Comparison of ENCODE assay signal across 9 cellular contexts in genomic region chr1:64933296-64934070, GRCh38. TPM values are rescaled to one million over a fixed set of nuclear protein-coding genes. Genes with fewer than 3 reads are reported as not detected.
DNase-seq lines count a peak whose midpoint lies in the region; ATAC-seq, FAIRE-seq and TF ChIP-seq lines count a peak whose summit lies in the region.
"Had no signal": no experiment of that assay in that cellular context is flagged by ENCODE, and none has a peak within 500 bp of the region (broad histone marks: within the 10 kb centered on the region; RNA-seq: fewer than 3 reads in every experiment).

No MANE protein-coding gene starts in this region.

- intact Hi-C loops in pancreas (cut with DNase I) (no loop called here), prostate gland (cut with DNase I) (no loop called here)

- H3K27me3 ChIP-seq in pancreas = no peaks in the 10 kb centered on the region
- no peaks in the 10 kb centered on the region for H3K27me3 ChIP-seq in prostate gland (replicated peaks; ENCODE audit: insufficient read depth)

- no peaks in the 10 kb centered on the region for H3K36me3 ChIP-seq in pancreas
- H3K36me3 ChIP-seq in prostate gland = no peaks in the 10 kb centered on the region

- H3K4me1 ChIP-seq in pancreas = peaks cover 0 to 19% (median 16%) of the 10 kb centered on the region in 3 donors
- no peaks in the 10 kb centered on the region for H3K4me1 ChIP-seq in prostate gland (replicated peaks)

- peak; percentile 80 for DNase-seq in GM03348 (ENCODE audit: low spot score)
- DNase-seq in RCC 7860 (ENCODE audit: low spot score) = peak; percentile 86
- DNase-seq in pancreas = no peak
- no peak for DNase-seq in NCI-H1417 (lab: John Stamatoyannopoulos, UW)
- no peak for DNase-seq in prostate gland (ENCODE audit: low spot score)
- DNase-seq in NCI-H187 (lab: John Stamatoyannopoulos, UW) = no peak

- H3K4me3 ChIP-seq in pancreas (no peak overlapping the region), prostate gland (no peak overlapping the region)

- FAIRE-seq in RCC 7860 (lab: Jason Lieb, UNC) (peak; percentile 77), pancreas (lab: Jason Lieb, UNC) (no peak)

- ATAC-seq in esophagus mucosa (peak; percentile 35), pancreas (peak in 3 of 4 donors; percentile 62 to 76 (median 62)), HG02798 (IDR thresholded peaks at IDR 0.05; ENCODE audit: poor library complexity, unreplicated experiment) (no peak)

- TF ChIP-seq POLR2A in prostate gland (IDR thresholded peaks at IDR 0.05) = no peak

- H3K9me3 ChIP-seq in pancreas (no peaks in the 10 kb centered on the region), prostate gland (no peaks in the 10 kb centered on the region)

- TF ChIP-seq CTCF in pancreas (IDR thresholded peaks at IDR 0.05) = no peak
- no peak for TF ChIP-seq CTCF in prostate gland (IDR thresholded peaks at IDR 0.05)

- H3K27ac ChIP-seq in pancreas (peak overlapping the region in 1 of 4 donors; percentile 31), prostate gland (peak overlapping the region in 1 of 2 donors; percentile 12)
- H3K27ac ChIP-seq: KMS-11 had no signal

- 72 to 75% methylated on average over 11 of the region's 11 CpGs for WGBS in pancreas, 2 donors
- WGBS in prostate gland = 52% methylated on average over 11 of the region's 11 CpGs

RNA-seq across cellular contexts. Expression of gene JAK1, which starts 32.9 kb away (rescaled TPM):
- total RNA-seq in esophagus mucosa (49.0 TPM), pancreas (10 to 100 TPM; 44.3 to 89.8 (median 54.4) TPM), prostate gland (100 to 1,000 TPM in 1 of 2 donors, 10 to 100 TPM in 1; 66.3 to 115 TPM)
- polyA plus RNA-seq in pancreas = 10 to 100 TPM; 15.5 to 26.5 TPM

Comparison
In these comparisons a context has a peak if more than half of its experiments do, and no peak if none do; other contexts are left out.
1. DNase-seq: peak in GM03348 (single experiment) and RCC 7860 (single experiment); none in pancreas (0 of 6), NCI-H1417 (0 of 3), prostate gland (single experiment) and NCI-H187 (0 of 2).